10 cellular contexts compared by ENCODE assay signal in genomic region chr14:101834387-101835165, GRCh38.
DNase-seq lines count a peak whose midpoint lies in the region; ATAC-seq and TF ChIP-seq lines count a peak whose summit lies in the region.
"Had no signal": no experiment of that assay in that cellular context is flagged by ENCODE, and none has a peak within 500 bp of the region (broad histone marks: within the 10 kb centered on the region; RNA-seq: fewer than 3 reads in every experiment).

No MANE protein-coding gene starts in this region.

- peak overlapping the region; percentile 17 for H3K4me3 Mint-ChIP-seq in natural killer cell

- no peaks in the 10 kb centered on the region for H3K9me3 ChIP-seq in Karpas-422 (ENCODE audit: low read length)

- TF ChIP-seq CTCF in natural killer cell (IDR thresholded peaks at IDR 0.05) = no peak

- peaks cover 22% of the 10 kb centered on the region for H3K36me3 ChIP-seq in Karpas-422 (ENCODE audit: insufficient read depth, low read length)

- no peaks in the 10 kb centered on the region for H3K36me3 Mint-ChIP-seq in natural killer cell

- peaks cover 97% of the 10 kb centered on the region for H3K79me2 ChIP-seq in Karpas-422 (ENCODE audit: low read length)

- H3K9me3 Mint-ChIP-seq in natural killer cell = no peaks in the 10 kb centered on the region

- peak overlapping the region; percentile 80 to 97 for H3K27ac Mint-ChIP-seq in natural killer cell

- H3K27ac ChIP-seq in Karpas-422 (ENCODE audit: low read length) = peak overlapping the region; percentile 32

- H3K27me3 Mint-ChIP-seq in natural killer cell (ENCODE audit: low read depth in 2 of 2) = no peaks in the 10 kb centered on the region

- no peak overlapping the region for H3K4me2 ChIP-seq in Karpas-422 (ENCODE audit: low read depth, low read length, poor library complexity, severe bottlenecking)

- no peak overlapping the region for H2AFZ ChIP-seq in Karpas-422 (ENCODE audit: low read length)

- H4K20me1 ChIP-seq in Karpas-422 (ENCODE audit: insufficient read depth, low read depth, low read length) = no peaks in the 10 kb centered on the region

- H3K9ac ChIP-seq in Karpas-422 (ENCODE audit: low read length) = no peak overlapping the region

- peaks cover 75% of the 10 kb centered on the region for H3K4me1 ChIP-seq in Karpas-422 (ENCODE audit: low read length)

- peaks cover 79 to 85% of the 10 kb centered on the region in 2 donors for H3K4me1 Mint-ChIP-seq in natural killer cell

- H3K4me3 ChIP-seq in Karpas-422 (ENCODE audit: low read length) = no peak overlapping the region

- ATAC-seq in natural killer cell (no peak), HG03045 (IDR thresholded peaks at IDR 0.05; ENCODE audit: unreplicated experiment) (no peak)

- peak; percentile 22 for DNase-seq in AG20443 (ENCODE audit: low spot score)
- DNase-seq in Karpas-422 = no peak
- peak; percentile 78 for DNase-seq in fibroblast of gingiva (ENCODE audit: low read depth)
- DNase-seq in natural killer cell = no peak
- DNase-seq in D341Med (ENCODE audit: low spot score) = no peak
- no peak for DNase-seq in CD1c-positive myeloid dendritic cell (ENCODE audit: extremely low spot score)
- no peak for DNase-seq in NCI-H1105 treated with DMSO at 0.1 percent for 48 hours (lab: John Stamatoyannopoulos, UW)
- DNase-seq: DND-41, NCI-H1417 had no signal

- H3K27me3 ChIP-seq in Karpas-422 (ENCODE audit: low read length) = no peaks in the 10 kb centered on the region

- H3K9me2 ChIP-seq in Karpas-422 (replicated peaks; ENCODE audit: insufficient read depth, low read length) = no peaks in the 10 kb centered on the region

- intact Hi-C loops in natural killer cell (cut with micrococcal nuclease) = no loop called here

Comparison
In these comparisons a context has a peak if more than half of its experiments do, and no peak if none do; other contexts are left out.
1. DNase-seq: peak in AG20443 (single experiment) and fibroblast of gingiva (single experiment); none in Karpas-422 (single experiment), natural killer cell (single experiment), D341Med (single experiment), CD1c-positive myeloid dendritic cell (single experiment) and NCI-H1105 treated with DMSO at 0.1 percent for 48 hours (single experiment).